Comparison of ENCODE assay signal across 29 cellular contexts in genomic region chr7:148850564-148850963, GRCh38. TPM values are rescaled to one million over a fixed set of nuclear protein-coding genes. Genes with fewer than 3 reads are reported as not detected.
DNase-seq lines count a peak whose midpoint lies in the region; ATAC-seq and TF ChIP-seq lines count a peak whose summit lies in the region.
"Had no signal": no experiment of that assay in that cellular context is flagged by ENCODE, and none has a peak within 500 bp of the region (broad histone marks: within the 10 kb centered on the region; RNA-seq: fewer than 3 reads in every experiment).

No MANE protein-coding gene starts in this region.

- peak overlapping the region; percentile 77 for H3K27ac Mint-ChIP-seq in mesothelial cell of epicardium

- H3K4me1 ChIP-seq in HEK293 (ENCODE audit: control insufficient read depth, insufficient read depth, low read length) = peaks cover 5% of the 10 kb centered on the region

- H3K4me1 Mint-ChIP-seq in mesothelial cell of epicardium = peaks cover 38% of the 10 kb centered on the region

- no peaks in the 10 kb centered on the region for H3K36me3 Mint-ChIP-seq in mesothelial cell of epicardium
- H3K36me3 Mint-ChIP-seq: CD4-positive, alpha-beta memory T cell had no signal

- H3K9ac ChIP-seq in SK-N-MC (ENCODE audit: insufficient read length) = no peak overlapping the region
- H3K9ac ChIP-seq: BLaER1 treated with 17β-estradiol and CSF1 and Interleukin-3, amounts not matched to agents 10 nM and 100 nM had no signal

- TF ChIP-seq CTCF in HEK293 (tag by site-specific recombination; IDR thresholded peaks at IDR 0.05) (no peak), WERI-Rb-1 (IDR thresholded peaks at IDR 0.05; ENCODE audit: low read depth, low read length) (no peak), mesothelial cell of epicardium (IDR thresholded peaks at IDR 0.05; ENCODE audit: unreplicated experiment) (no peak)

- POLR2A ChIA-PET in HEK293 (lab: Yijun Ruan, JAX) = no interaction called here

- H3K27ac ChIP-seq in HEK293 (ENCODE audit: extremely low read depth, low read depth, low read length) (no peak overlapping the region), SK-N-MC (peak overlapping the region; percentile 95), WERI-Rb-1 (peak overlapping the region; percentile 82)
- H3K27ac ChIP-seq: BLaER1 treated with 17β-estradiol and CSF1 and Interleukin-3, amounts not matched to agents 10 nM and 100 nM; HL-60; PC-9 had no signal

- H3K9me3 ChIP-seq in HEK293 (ENCODE audit: control insufficient read depth, insufficient read depth, low read depth, low read length) (no peaks in the 10 kb centered on the region), SK-N-MC (ENCODE audit: low read depth, low read length) (no peaks in the 10 kb centered on the region), WERI-Rb-1 (ENCODE audit: severe bottlenecking) (no peaks in the 10 kb centered on the region)
- H3K9me3 ChIP-seq: BLaER1 treated with 17β-estradiol and CSF1 and Interleukin-3, amounts not matched to agents 10 nM and 100 nM had no signal

- no peak for DNase-seq in SK-N-MC (ENCODE audit: low read depth, low spot score)
- DNase-seq in WERI-Rb-1 = no peak
- DNase-seq in mesothelial cell of epicardium (ENCODE audit: low spot score in 2 of 2, unreplicated experiment in 2 of 2) = no peak
- no peak for DNase-seq in stimulated activated CD4-positive, alpha-beta T cell treated with anti-CD3 and anti-CD28 coated beads, Interleukin-12 subunit alpha, Interleukin-12 subunit beta, amount 100 ng/mL, for 4 hours
- DNase-seq: AML-193; CD4-positive, alpha-beta memory T cell; COR-L47; DMS79; EL; GDM1; HCEC 1CT; Kasumi-1; NCI-H1092 treated with DMSO at 0.1 percent for 48 hours; NCI-H1436; NCI-H187; NCI-H2081 treated with DMSO at 0.1 percent for 48 hours; NCI-H2171 treated with DMSO at 0.1 percent for 48 hours; NCI-H446; NCI-H524 treated with DMSO at 0.1 percent for 48 hours; NCI-H82; NK-92 treated with Interleukin-12 subunit alpha and Interleukin-12 subunit beta, amount 100 ng/mL, for 24 hours; PC-9 had no signal

- no peak overlapping the region for H3K4me3 Mint-ChIP-seq in mesothelial cell of epicardium
- H3K4me3 Mint-ChIP-seq: CD4-positive, alpha-beta memory T cell had no signal

- H3K9me3 Mint-ChIP-seq in mesothelial cell of epicardium = no peaks in the 10 kb centered on the region
- H3K9me3 Mint-ChIP-seq: CD4-positive, alpha-beta memory T cell had no signal

- H3K4me3 ChIP-seq in HEK293 (ENCODE audit: low read depth, low read length) (no peak overlapping the region), SK-N-MC (no peak overlapping the region), WERI-Rb-1 (ENCODE audit: low read depth, low read length) (no peak overlapping the region)
- H3K4me3 ChIP-seq: BLaER1 treated with 17β-estradiol and CSF1 and Interleukin-3, amounts not matched to agents 10 nM and 100 nM; GM12878; PC-9 had no signal

- H3K27me3 ChIP-seq in WERI-Rb-1 (ENCODE audit: insufficient read depth, low read depth, severe bottlenecking) = no peaks in the 10 kb centered on the region
- H3K27me3 ChIP-seq: BLaER1 treated with 17β-estradiol and CSF1 and Interleukin-3, amounts not matched to agents 10 nM and 100 nM had no signal

- no peaks in the 10 kb centered on the region for H3K27me3 Mint-ChIP-seq in mesothelial cell of epicardium (ENCODE audit: low read depth)
- H3K27me3 Mint-ChIP-seq: CD4-positive, alpha-beta memory T cell had no signal

- CTCF ChIA-PET in HEK293 (lab: Yijun Ruan, JAX) = no interaction called here

- ATAC-seq in HG03097 (IDR thresholded peaks at IDR 0.05; ENCODE audit: low FRiP score, unreplicated experiment) = no peak
- no peak for ATAC-seq in GM18519 (IDR thresholded peaks at IDR 0.05; ENCODE audit: low FRiP score, unreplicated experiment)
- ATAC-seq: GM12878, Right ventricle myocardium inferior had no signal

- H3K36me3 ChIP-seq in HEK293 (ENCODE audit: control insufficient read depth in 2 of 2, insufficient read depth in 1 of 2, low read length in 2 of 2) (no peaks in the 10 kb centered on the region), SK-N-MC (ENCODE audit: insufficient read depth, low read length) (peaks cover 3% of the 10 kb centered on the region; the same call in 1 of the 2 replicates), WERI-Rb-1 (peaks cover 21% of the 10 kb centered on the region)

TF ChIP-seq in HEK293, 187 proteins besides CTCF, POLR2A, EP300 and RAD21:
- no peak for TF ChIP-seq KLF8 (tag by site-specific recombination; IDR thresholded peaks at IDR 0.05)
- 0 out of 2 replicates have a peak, but pooled peaks have one; percentile 9 for TF ChIP-seq PRDM6 (tag by site-specific recombination; IDR thresholded peaks at IDR 0.05)
- TF ChIP-seq KLF10 (tag by site-specific recombination; IDR thresholded peaks at IDR 0.05) = no peak
- no peak for TF ChIP-seq ZNF138 (tag by site-specific recombination; IDR thresholded peaks at IDR 0.05; ENCODE audit: borderline replicate concordance)
TF ChIP-seq in HEK293: peak in this region for 1.

RNA-seq across cellular contexts. Expression of gene EZH2, which starts 33.5 kb away (rescaled TPM):
- 27.4 to 29.2 TPM (median 28.6 TPM) in 3 replicates for total RNA-seq in mesothelial cell of epicardium
